In genomic region chr12:120242275-120242799, GRCh38 we compare ENCODE assay signal across 1 cellular context.
TF ChIP-seq lines count a peak whose summit lies in the region.

No MANE protein-coding gene starts in this region.

TF ChIP-seq in K562, 482 proteins besides CTCF, POLR2A, EP300 and RAD21 (continued from another document):
- no peak for TF ChIP-seq CEBPZ (IDR thresholded peaks at IDR 0.05; ENCODE audit: borderline replicate concordance, low read depth, low read length)
- no peak for TF ChIP-seq ZC3H8 (IDR thresholded peaks at IDR 0.05)
- peak; percentile 96 for TF ChIP-seq GATA2 (CRISPR knock-in tag; IDR thresholded peaks at IDR 0.05)
- TF ChIP-seq, protein P1, sequence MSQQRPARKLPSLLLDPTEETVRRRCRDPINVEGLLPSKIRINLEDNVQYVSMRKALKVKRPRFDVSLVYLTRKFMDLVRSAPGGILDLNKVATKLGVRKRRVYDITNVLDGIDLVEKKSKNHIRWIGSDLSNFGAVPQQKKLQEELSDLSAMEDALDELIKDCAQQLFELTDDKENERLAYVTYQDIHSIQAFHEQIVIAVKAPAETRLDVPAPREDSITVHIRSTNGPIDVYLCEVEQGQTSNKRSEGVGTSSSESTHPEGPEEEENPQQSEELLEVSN (IDR thresholded peaks at IDR 0.05; ENCODE audit: borderline replicate concordance in 1 of 2, extremely low read depth in 1 of 2, insufficient read depth in 1 of 2, insufficient read length in 1 of 2, low read depth in 1 of 2, low read length in 1 of 2, poor library complexity in 1 of 2, severe bottlenecking in 1 of 2) = peak; percentile 22 to 45
- 0 out of 2 replicates have a peak, but pooled peaks have one; percentile 63 for TF ChIP-seq ZNF311 (CRISPR knock-in tag; IDR thresholded peaks at IDR 0.05)
- TF ChIP-seq TRIM24 (IDR thresholded peaks at IDR 0.05) = peak; percentile 76 to 86; a peak in 3 of 4 replicates
- peak; percentile 11; the same call in 1 of the 2 replicates for TF ChIP-seq E2F5 (CRISPR knock-in tag; IDR thresholded peaks at IDR 0.05)
- TF ChIP-seq NRF1 (conservative IDR thresholded peaks at IDR 0.05 in 1 of 2, IDR thresholded peaks at IDR 0.05 in 1 of 2) = peak; percentile 79 to 81
- TF ChIP-seq ID3 (CRISPR knock-in tag; IDR thresholded peaks at IDR 0.05) = no peak
- TF ChIP-seq ID3 (tag; IDR thresholded peaks at IDR 0.05) = peak; percentile 97
- peak; percentile 97 for TF ChIP-seq ARID1B (IDR thresholded peaks at IDR 0.05)
- TF ChIP-seq NFIC (IDR thresholded peaks at IDR 0.05) = peak; percentile 92
- TF ChIP-seq ZBTB7A (IDR thresholded peaks at IDR 0.05; ENCODE audit: borderline replicate concordance, control insufficient read depth, low read depth, low read length) = no peak
- TF ChIP-seq, protein P2, sequence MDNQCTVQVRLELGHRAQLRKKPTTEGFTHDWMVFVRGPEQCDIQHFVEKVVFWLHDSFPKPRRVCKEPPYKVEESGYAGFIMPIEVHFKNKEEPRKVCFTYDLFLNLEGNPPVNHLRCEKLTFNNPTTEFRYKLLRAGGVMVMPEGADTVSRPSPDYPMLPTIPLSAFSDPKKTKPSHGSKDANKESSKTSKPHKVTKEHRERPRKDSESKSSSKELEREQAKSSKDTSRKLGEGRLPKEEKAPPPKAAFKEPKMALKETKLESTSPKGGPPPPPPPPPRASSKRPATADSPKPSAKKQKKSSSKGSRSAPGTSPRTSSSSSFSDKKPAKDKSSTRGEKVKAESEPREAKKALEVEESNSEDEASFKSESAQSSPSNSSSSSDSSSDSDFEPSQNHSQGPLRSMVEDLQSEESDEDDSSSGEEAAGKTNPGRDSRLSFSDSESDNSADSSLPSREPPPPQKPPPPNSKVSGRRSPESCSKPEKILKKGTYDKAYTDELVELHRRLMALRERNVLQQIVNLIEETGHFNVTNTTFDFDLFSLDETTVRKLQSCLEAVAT (IDR thresholded peaks at IDR 0.05) = peak in 1 of 2 experiments; percentile 98; a peak in 2 of 4 replicates
- no peak for TF ChIP-seq CHD1 (IDR thresholded peaks at IDR 0.05; ENCODE audit: low read length)
- TF ChIP-seq DDX20 (tag; IDR thresholded peaks at IDR 0.05; ENCODE audit: low read depth) = no peak
